10 cellular contexts compared by ENCODE assay signal in genomic region chr22:43094085-43094484, GRCh38. TPM values are rescaled to one million over a fixed set of nuclear protein-coding genes. Genes with fewer than 3 reads are reported as not detected.
A peak's percentile ranks its signal among the peaks of the same experiment; 100 is the strongest.
DNase-seq lines count a peak whose midpoint lies in the region; ATAC-seq and TF ChIP-seq lines count a peak whose summit lies in the region.
"Had no signal": no experiment of that assay in that cellular context is flagged by ENCODE, and none has a peak within 500 bp of the region (broad histone marks: within the 10 kb centered on the region; RNA-seq: fewer than 3 reads in every experiment).

No MANE protein-coding gene starts in this region.

- H3K27me3 ChIP-seq in GM23338 (ENCODE audit: insufficient read depth) (no peaks in the 10 kb centered on the region), PC-3 (ENCODE audit: low read length) (no peaks in the 10 kb centered on the region), suprapubic skin (no peaks in the 10 kb centered on the region)
- H3K27me3 ChIP-seq: esophagus squamous epithelium had no signal

- no peaks in the 10 kb centered on the region for H3K4me1 ChIP-seq in GM23338 (ENCODE audit: insufficient read depth)
- peaks cover 9% of the 10 kb centered on the region for H3K4me1 ChIP-seq in PC-3 (ENCODE audit: insufficient read depth, low read length)
- peaks cover 20% of the 10 kb centered on the region for H3K4me1 ChIP-seq in suprapubic skin

- H3K4me2 ChIP-seq in GM23338, result no peak overlapping the region
- H3K4me2 ChIP-seq in PC-3 (ENCODE audit: low read length), result peak overlapping the region; percentile 41; the same call in 1 of the 2 replicates

- H2AFZ ChIP-seq in GM23338, result no peak overlapping the region
- H2AFZ ChIP-seq in PC-3 (ENCODE audit: low read length), result no peak overlapping the region

- H3K4me1 Mint-ChIP-seq in GM23338, result no peaks in the 10 kb centered on the region

- CTCF ChIA-PET in PC-3 (lab: Charles Lee), result interaction anchor here (0.6 kb wide), 1 partner anchor 340 kb away, joined by 3 read pairs; no protein-coding TSS in a partner anchor

- no peaks in the 10 kb centered on the region for H3K9me3 ChIP-seq in PC-3 (ENCODE audit: low read length)
- peaks cover 4% of the 10 kb centered on the region for H3K9me3 ChIP-seq in suprapubic skin

- no TSS peak for BruUV-seq in PC-3 (replicated peaks; lab: Mats Ljungman, UMichigan)

- H3K9ac ChIP-seq in PC-3 (ENCODE audit: low read length), result no peak overlapping the region

- no peak overlapping the region for H3K27ac Mint-ChIP-seq in GM23338
- H3K27ac Mint-ChIP-seq: natural killer cell had no signal

- TF ChIP-seq EP300 in suprapubic skin (IDR thresholded peaks at IDR 0.05), result no peak

- POLR2A ChIA-PET in PC-3 (lab: Charles Lee; ENCODE audit: unreplicated experiment), result interaction anchor here (0.6 kb wide), 1 partner anchor 32 kb away, joined by 5 read pairs; no protein-coding TSS in a partner anchor

- TF ChIP-seq CTCF in AG10803 (conservative IDR thresholded peaks at IDR 0.05; ENCODE audit: low read length) (no peak), GM23338 (conservative IDR thresholded peaks at IDR 0.05; ENCODE audit: low read depth in 2 of 2) (peak in 1 of 2 experiments; percentile 19; a peak in 1 of 4 replicates), PC-3 (conservative IDR thresholded peaks at IDR 0.05; ENCODE audit: low read depth, low read length) (peak; percentile 37), lower leg skin (IDR thresholded peaks at IDR 0.05) (no peak), suprapubic skin (IDR thresholded peaks at IDR 0.05) (no peak)

- intact Hi-C loops in PC-3 (cut with micrococcal nuclease) (loop anchor here (10.0 kb wide), 1 partner anchor 229 kb away; no protein-coding TSS in a partner anchor), lower leg skin (cut with DNase I; ENCODE audit: low total_unique reads) (loop anchor here (5.0 kb wide), 1 partner anchor 432 kb away; no protein-coding TSS in a partner anchor)

- H3K4me3 Mint-ChIP-seq in GM23338, result no peak overlapping the region
- H3K4me3 Mint-ChIP-seq: natural killer cell had no signal

- TF ChIP-seq POLR2A in lower leg skin (IDR thresholded peaks at IDR 0.05) (no peak), suprapubic skin (IDR thresholded peaks at IDR 0.05) (no peak)

- ATAC-seq in GM23338 (peak; percentile 12), PC-3 (peak; percentile 41), HG03565 (IDR thresholded peaks at IDR 0.05; ENCODE audit: unreplicated experiment) (no peak), GM18502 (IDR thresholded peaks at IDR 0.05; ENCODE audit: poor library complexity, unreplicated experiment) (no peak)
- ATAC-seq: natural killer cell had no signal

- 43 to 54% methylated on average over 7 of the region's 7 CpGs for WGBS in lower leg skin, 2 donors
- WGBS in suprapubic skin, result 38% methylated on average over 5 of the region's 7 CpGs

- peaks cover 4% of the 10 kb centered on the region for H3K27me3 Mint-ChIP-seq in GM23338 (ENCODE audit: insufficient read depth, low read depth, poor library complexity)

- no peak overlapping the region for H3K27ac ChIP-seq in GM23338 (ENCODE audit: low read depth)
- H3K27ac ChIP-seq in PC-3 (ENCODE audit: low read length), result peak overlapping the region; percentile 57
- H3K27ac ChIP-seq in suprapubic skin, result no peak overlapping the region

- H3F3A ChIP-seq in GM23338 (replicated peaks; ENCODE audit: low read depth) (0 out of 2 replicates have a peak, but pooled peaks cover 5% of the 10 kb centered on the region), PC-3 (ENCODE audit: low read length, unreplicated experiment) (no peaks in the 10 kb centered on the region)

- peak; percentile 34 for DNase-seq in AG10803 (ENCODE audit: low read depth)
- no peak for DNase-seq in GM23338 (ENCODE audit: low spot score)
- DNase-seq in PC-3, result peak; percentile 84
- peak; percentile 34 for DNase-seq in germinal center (ENCODE audit: low spot score)
- no peak for DNase-seq in lower leg skin (ENCODE audit: low spot score in 2 of 2)
- DNase-seq in suprapubic skin (ENCODE audit: low spot score in 2 of 2), result no peak
- DNase-seq: esophagus squamous epithelium, natural killer cell had no signal

- H4K20me1 ChIP-seq in GM23338 (replicated peaks; ENCODE audit: insufficient read depth) (no peaks in the 10 kb centered on the region), PC-3 (ENCODE audit: low read length) (no peaks in the 10 kb centered on the region)

- H3K36me3 Mint-ChIP-seq in GM23338 (ENCODE audit: low read depth), result peaks cover 11% of the 10 kb centered on the region
- H3K36me3 Mint-ChIP-seq: natural killer cell had no signal

- H3K9me3 Mint-ChIP-seq in GM23338, result peaks cover 23% of the 10 kb centered on the region

- H3K79me2 ChIP-seq in GM23338 (replicated peaks; ENCODE audit: insufficient read depth), result no peaks in the 10 kb centered on the region
- no peaks in the 10 kb centered on the region for H3K79me2 ChIP-seq in PC-3 (ENCODE audit: low read length)

- no peak overlapping the region for H3K4me3 ChIP-seq in AG10803 (ENCODE audit: low read length)
- no peak overlapping the region for H3K4me3 ChIP-seq in GM23338
- H3K4me3 ChIP-seq in PC-3 (ENCODE audit: low read length), result no peak overlapping the region
- H3K4me3 ChIP-seq in lower leg skin (ENCODE audit: low read depth, poor library complexity, severe bottlenecking), result no peak overlapping the region
- no peak overlapping the region for H3K4me3 ChIP-seq in suprapubic skin
- H3K4me3 ChIP-seq: esophagus squamous epithelium had no signal

- H3K36me3 ChIP-seq in GM23338 (ENCODE audit: insufficient read depth) (no peaks in the 10 kb centered on the region), PC-3 (ENCODE audit: low read depth, low read length) (no peaks in the 10 kb centered on the region), suprapubic skin (no peaks in the 10 kb centered on the region)
- H3K36me3 ChIP-seq: esophagus squamous epithelium had no signal

- H3K9me2 ChIP-seq in GM23338 (ENCODE audit: insufficient read depth) (no peaks in the 10 kb centered on the region), PC-3 (replicated peaks; ENCODE audit: low read length) (no peaks in the 10 kb centered on the region)

TF ChIP-seq in GM23338, 12 proteins besides CTCF, POLR2A, EP300 and RAD21:
- TF ChIP-seq, protein P1, sequence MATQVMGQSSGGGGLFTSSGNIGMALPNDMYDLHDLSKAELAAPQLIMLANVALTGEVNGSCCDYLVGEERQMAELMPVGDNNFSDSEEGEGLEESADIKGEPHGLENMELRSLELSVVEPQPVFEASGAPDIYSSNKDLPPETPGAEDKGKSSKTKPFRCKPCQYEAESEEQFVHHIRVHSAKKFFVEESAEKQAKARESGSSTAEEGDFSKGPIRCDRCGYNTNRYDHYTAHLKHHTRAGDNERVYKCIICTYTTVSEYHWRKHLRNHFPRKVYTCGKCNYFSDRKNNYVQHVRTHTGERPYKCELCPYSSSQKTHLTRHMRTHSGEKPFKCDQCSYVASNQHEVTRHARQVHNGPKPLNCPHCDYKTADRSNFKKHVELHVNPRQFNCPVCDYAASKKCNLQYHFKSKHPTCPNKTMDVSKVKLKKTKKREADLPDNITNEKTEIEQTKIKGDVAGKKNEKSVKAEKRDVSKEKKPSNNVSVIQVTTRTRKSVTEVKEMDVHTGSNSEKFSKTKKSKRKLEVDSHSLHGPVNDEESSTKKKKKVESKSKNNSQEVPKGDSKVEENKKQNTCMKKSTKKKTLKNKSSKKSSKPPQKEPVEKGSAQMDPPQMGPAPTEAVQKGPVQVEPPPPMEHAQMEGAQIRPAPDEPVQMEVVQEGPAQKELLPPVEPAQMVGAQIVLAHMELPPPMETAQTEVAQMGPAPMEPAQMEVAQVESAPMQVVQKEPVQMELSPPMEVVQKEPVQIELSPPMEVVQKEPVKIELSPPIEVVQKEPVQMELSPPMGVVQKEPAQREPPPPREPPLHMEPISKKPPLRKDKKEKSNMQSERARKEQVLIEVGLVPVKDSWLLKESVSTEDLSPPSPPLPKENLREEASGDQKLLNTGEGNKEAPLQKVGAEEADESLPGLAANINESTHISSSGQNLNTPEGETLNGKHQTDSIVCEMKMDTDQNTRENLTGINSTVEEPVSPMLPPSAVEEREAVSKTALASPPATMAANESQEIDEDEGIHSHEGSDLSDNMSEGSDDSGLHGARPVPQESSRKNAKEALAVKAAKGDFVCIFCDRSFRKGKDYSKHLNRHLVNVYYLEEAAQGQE (IDR thresholded peaks at IDR 0.05; ENCODE audit: unreplicated experiment), result no peak
- TF ChIP-seq EZH2 (IDR thresholded peaks at IDR 0.05; ENCODE audit: low read depth, unreplicated experiment), result no peak
- no peak for TF ChIP-seq STAT1 (IDR thresholded peaks at IDR 0.05; ENCODE audit: unreplicated experiment)

RNA-seq across cellular contexts. Expression of gene TTLL1, which starts 4.9 kb away (rescaled TPM):
- total RNA-seq in GM23338 (2014; rRNA removed; shearing (Covaris generic)), result 3.5 and 5.5 TPM in 2 replicates
- polyA plus RNA-seq in GM23338 (2016; fragmentation: Nextera tagmentation; extraction: Ambion mirVana), result 6.2 and 6.8 TPM in 2 replicates
- total RNA-seq in PC-3 (2014; rRNA removed) (0.35 and 0.77 TPM in 2 replicates), lower leg skin (1 to 10 TPM; 1.9 to 7.9 (median 5.4) TPM), suprapubic skin (1 to 10 TPM; 4.3 to 8.7 (median 5.0) TPM)

RNA-seq across cellular contexts. Expression of gene BIK, which starts 16.5 kb away (rescaled TPM):
- total RNA-seq in GM23338 (2014; rRNA removed; shearing (Covaris generic)), result 5.6 and 9.8 TPM in 2 replicates
- polyA plus RNA-seq in GM23338 (2016; fragmentation: Nextera tagmentation; extraction: Ambion mirVana), result 9.6 and 10.4 TPM in 2 replicates
- total RNA-seq in PC-3 (2014; rRNA removed) (24.6 and 29.4 TPM in 2 replicates), lower leg skin (10 to 100 TPM in 1 of 4 donors, 1 to 10 TPM in 3; 2.6 to 12.6 (median 9.5) TPM), suprapubic skin (10 to 100 TPM in 1 of 4 donors, 1 to 10 TPM in 3; 6.1 to 11.3 (median 7.3) TPM)

RNA-seq across cellular contexts. Expression of gene MCAT, which starts 49.1 kb away (rescaled TPM):
- 12.3 and 16.9 TPM in 2 replicates for total RNA-seq in GM23338 (2014; rRNA removed; shearing (Covaris generic))
- 9.7 and 10.4 TPM in 2 replicates for polyA plus RNA-seq in GM23338 (2016; fragmentation: Nextera tagmentation; extraction: Ambion mirVana)
- total RNA-seq in PC-3 (2014; rRNA removed) (29.2 and 39.2 TPM in 2 replicates), lower leg skin (10 to 100 TPM; 21.5 to 28.1 (median 25.5) TPM), suprapubic skin (10 to 100 TPM; 21.1 to 38.0 (median 25.2) TPM)

RNA-seq across cellular contexts. Expression of gene TSPO, which starts 57.3 kb away (rescaled TPM):
- total RNA-seq in GM23338 (2014; rRNA removed; shearing (Covaris generic)), result 42.5 and 44.7 TPM in 2 replicates
- 32.3 and 34.6 TPM in 2 replicates for polyA plus RNA-seq in GM23338 (2016; fragmentation: Nextera tagmentation; extraction: Ambion mirVana)
- total RNA-seq in PC-3 (2014; rRNA removed) (283 and 349 TPM in 2 replicates), lower leg skin (100 to 1,000 TPM; 695 to 923 (median 775) TPM), suprapubic skin (100 to 1,000 TPM; 346 to 897 (median 746) TPM)

Comparison
In these comparisons a context has a peak if more than half of its experiments do, and no peak if none do; other contexts are left out.
1. DNase-seq: peak in AG10803 (single experiment), PC-3 (single experiment) and germinal center (single experiment); none in GM23338 (single experiment), lower leg skin (0 of 2) and suprapubic skin (0 of 2).
2. ATAC-seq: peak in GM23338 (single experiment) and PC-3 (single experiment); none in HG03565 (single experiment) and GM18502 (single experiment).